ENCODE assay signal across 1 cellular context in the genomic region with DNA sequence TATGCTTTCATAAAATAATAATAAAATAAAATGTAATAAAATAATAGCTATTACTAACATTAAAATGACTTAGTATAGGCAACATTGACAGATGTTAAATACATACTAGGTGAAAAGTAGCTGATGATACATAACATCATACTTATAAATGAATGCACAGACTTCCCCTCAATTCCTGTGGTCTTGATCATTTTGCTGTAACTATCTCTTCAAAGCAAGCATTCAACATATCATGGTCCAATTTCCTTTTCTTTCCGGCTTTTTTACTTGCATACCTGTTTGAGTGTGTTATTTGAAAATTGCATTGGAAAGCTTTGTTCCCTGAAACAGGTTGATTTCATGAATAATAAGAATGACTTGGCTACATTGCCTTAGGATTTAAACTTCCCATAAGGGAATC.
TF ChIP-seq lines count a peak whose summit lies in the region.

No MANE protein-coding gene starts in this region.

TF ChIP-seq in WTC11, 78 proteins besides CTCF, POLR2A, EP300 and RAD21 (continued from another document):
- TF ChIP-seq, protein P1, sequence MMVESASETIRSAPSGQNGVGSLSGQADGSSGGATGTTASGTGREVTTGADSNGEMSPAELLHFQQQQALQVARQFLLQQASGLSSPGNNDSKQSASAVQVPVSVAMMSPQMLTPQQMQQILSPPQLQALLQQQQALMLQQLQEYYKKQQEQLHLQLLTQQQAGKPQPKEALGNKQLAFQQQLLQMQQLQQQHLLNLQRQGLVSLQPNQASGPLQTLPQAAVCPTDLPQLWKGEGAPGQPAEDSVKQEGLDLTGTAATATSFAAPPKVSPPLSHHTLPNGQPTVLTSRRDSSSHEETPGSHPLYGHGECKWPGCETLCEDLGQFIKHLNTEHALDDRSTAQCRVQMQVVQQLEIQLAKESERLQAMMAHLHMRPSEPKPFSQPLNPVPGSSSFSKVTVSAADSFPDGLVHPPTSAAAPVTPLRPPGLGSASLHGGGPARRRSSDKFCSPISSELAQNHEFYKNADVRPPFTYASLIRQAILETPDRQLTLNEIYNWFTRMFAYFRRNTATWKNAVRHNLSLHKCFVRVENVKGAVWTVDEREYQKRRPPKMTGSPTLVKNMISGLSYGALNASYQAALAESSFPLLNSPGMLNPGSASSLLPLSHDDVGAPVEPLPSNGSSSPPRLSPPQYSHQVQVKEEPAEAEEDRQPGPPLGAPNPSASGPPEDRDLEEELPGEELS (CRISPR knock-in tag; IDR thresholded peaks at IDR 0.05), result no peak
- TF ChIP-seq, protein P2, sequence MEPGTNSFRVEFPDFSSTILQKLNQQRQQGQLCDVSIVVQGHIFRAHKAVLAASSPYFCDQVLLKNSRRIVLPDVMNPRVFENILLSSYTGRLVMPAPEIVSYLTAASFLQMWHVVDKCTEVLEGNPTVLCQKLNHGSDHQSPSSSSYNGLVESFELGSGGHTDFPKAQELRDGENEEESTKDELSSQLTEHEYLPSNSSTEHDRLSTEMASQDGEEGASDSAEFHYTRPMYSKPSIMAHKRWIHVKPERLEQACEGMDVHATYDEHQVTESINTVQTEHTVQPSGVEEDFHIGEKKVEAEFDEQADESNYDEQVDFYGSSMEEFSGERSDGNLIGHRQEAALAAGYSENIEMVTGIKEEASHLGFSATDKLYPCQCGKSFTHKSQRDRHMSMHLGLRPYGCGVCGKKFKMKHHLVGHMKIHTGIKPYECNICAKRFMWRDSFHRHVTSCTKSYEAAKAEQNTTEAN (CRISPR knock-in tag; IDR thresholded peaks at IDR 0.05), result no peak
- TF ChIP-seq, protein P3, sequence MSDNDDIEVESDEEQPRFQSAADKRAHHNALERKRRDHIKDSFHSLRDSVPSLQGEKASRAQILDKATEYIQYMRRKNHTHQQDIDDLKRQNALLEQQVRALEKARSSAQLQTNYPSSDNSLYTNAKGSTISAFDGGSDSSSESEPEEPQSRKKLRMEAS (CRISPR knock-in tag; IDR thresholded peaks at IDR 0.05), result no peak
- no peak for TF ChIP-seq RORB (CRISPR knock-in tag; IDR thresholded peaks at IDR 0.05)
- no peak for TF ChIP-seq ETV6 (CRISPR knock-in tag; IDR thresholded peaks at IDR 0.05)
